ENCODE assay signal across 1 cellular context in the genomic region with DNA sequence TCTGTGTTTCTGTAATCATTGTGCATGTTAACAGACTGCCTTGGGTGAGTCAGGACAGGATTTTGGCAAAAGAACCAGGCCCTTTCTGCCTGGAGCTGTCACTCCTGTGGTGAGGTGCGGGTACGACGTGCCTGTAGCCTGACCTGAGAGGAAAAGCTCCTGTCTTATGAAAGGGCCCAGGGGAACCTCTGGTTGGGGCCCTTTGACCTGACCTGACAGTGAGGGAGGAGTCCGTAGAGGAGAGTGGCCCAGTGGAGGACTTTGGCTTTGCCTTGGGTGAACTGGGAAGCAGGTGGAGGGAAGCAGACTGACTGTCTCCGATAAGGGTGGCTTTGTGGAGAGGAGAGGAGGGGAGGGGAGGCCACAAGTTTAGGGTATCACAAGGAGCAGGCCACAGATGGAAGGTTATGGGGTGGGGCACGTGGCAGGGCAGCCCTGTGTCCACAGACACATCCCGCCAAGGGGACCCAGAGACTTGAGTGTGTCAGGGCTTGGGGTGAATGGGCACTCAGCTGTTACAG.
TF ChIP-seq lines count a peak whose summit lies in the region.

No MANE protein-coding gene starts in this region.

TF ChIP-seq in HepG2, 621 proteins besides CTCF, POLR2A, EP300 and RAD21 (continued from another document):
- TF ChIP-seq RXRB (CRISPR knock-in tag; IDR thresholded peaks at IDR 0.05; ENCODE audit: borderline replicate concordance) (0 out of 2 replicates have a peak, but pooled peaks have one; percentile 19), ZNF879 (CRISPR knock-in tag; IDR thresholded peaks at IDR 0.05) (no peak), RXRA (CRISPR knock-in tag; IDR thresholded peaks at IDR 0.05) (peak; percentile 36; the same call in 1 of the 2 replicates), ZNF143 (CRISPR knock-in tag; IDR thresholded peaks at IDR 0.05) (no peak), ZFP36 (IDR thresholded peaks at IDR 0.05; ENCODE audit: borderline replicate concordance, low read depth, low read length, partially characterized antibody) (no peak), HNRNPK (IDR thresholded peaks at IDR 0.05; ENCODE audit: low read depth, low read length, poor library complexity, severe bottlenecking) (no peak), ZNF263 (CRISPR knock-in tag; IDR thresholded peaks at IDR 0.05) (peak; percentile 91), NR2F6 (IDR thresholded peaks at IDR 0.05) (peak; percentile 37; the same call in 1 of the 2 replicates), NR2F6 (CRISPR knock-in tag; IDR thresholded peaks at IDR 0.05) (peak; percentile 46; the same call in 1 of the 2 replicates), ZNF605 (CRISPR knock-in tag; IDR thresholded peaks at IDR 0.05) (no peak), BCL6 (CRISPR knock-in tag; IDR thresholded peaks at IDR 0.05) (no peak), ERF (CRISPR knock-in tag; IDR thresholded peaks at IDR 0.05) (no peak)
